ENCODE assay signal across 18 cellular contexts in genomic region chr19:44809856-44810554, GRCh38. TPM values are rescaled to one million over a fixed set of nuclear protein-coding genes. Genes with fewer than 3 reads are reported as not detected.
DNase-seq lines count a peak whose midpoint lies in the region; ATAC-seq and TF ChIP-seq lines count a peak whose summit lies in the region.
"Had no signal": no experiment of that assay in that cellular context is flagged by ENCODE, and none has a peak within 500 bp of the region (broad histone marks: within the 10 kb centered on the region; RNA-seq: fewer than 3 reads in every experiment).

No MANE protein-coding gene starts in this region.

- no peak overlapping the region for H3K27ac Mint-ChIP-seq in neural progenitor cell
- H3K27ac Mint-ChIP-seq: activated T-helper 17 cell treated with anti-CD3 and anti-CD28 coated beads, Interleukin-2, amount 50 U/mL, for 72 hours; T-helper 1 cell treated with Interleukin-12 subunit alpha and Interleukin-12 subunit beta and Interleukin-4 antibody, amounts not matched to agents 30 μg/mL and 1 μg/mL, for 36 hours had no signal

- peak overlapping the region; percentile 50 to 95 (median 78) for H3K4me3 ChIP-seq in heart right ventricle
- H3K4me3 ChIP-seq in epithelial cell of esophagus (ENCODE audit: low read length): peak overlapping the region; percentile 58
- H3K4me3 ChIP-seq in neural progenitor cell: no peak overlapping the region
- peak overlapping the region; percentile 60 to 68 for H3K4me3 ChIP-seq in vagina

- no peaks in the 10 kb centered on the region for H3K9me3 Mint-ChIP-seq in neural progenitor cell
- H3K9me3 Mint-ChIP-seq: activated T-helper 17 cell treated with anti-CD3 and anti-CD28 coated beads, Interleukin-2, amount 50 U/mL, for 72 hours; naive B cell; T-helper 1 cell treated with Interleukin-12 subunit alpha and Interleukin-12 subunit beta and Interleukin-4 antibody, amounts not matched to agents 30 μg/mL and 1 μg/mL, for 36 hours had no signal

- H3K9me3 ChIP-seq in heart right ventricle (no peaks in the 10 kb centered on the region), neural progenitor cell (ENCODE audit: low read depth) (no peaks in the 10 kb centered on the region), vagina (no peaks in the 10 kb centered on the region)
- H3K9me3 ChIP-seq: Peyer's patch, testis had no signal

- H3K79me2 ChIP-seq in neural progenitor cell (ENCODE audit: low read depth): no peaks in the 10 kb centered on the region

- peak overlapping the region; percentile 52 for H3K4me3 Mint-ChIP-seq in neural progenitor cell
- H3K4me3 Mint-ChIP-seq: activated T-helper 17 cell treated with anti-CD3 and anti-CD28 coated beads, Interleukin-2, amount 50 U/mL, for 72 hours; T-helper 1 cell treated with Interleukin-12 subunit alpha and Interleukin-12 subunit beta and Interleukin-4 antibody, amounts not matched to agents 30 μg/mL and 1 μg/mL, for 36 hours had no signal

- H3K27ac ChIP-seq in heart right ventricle (peak overlapping the region in 9 of 10 donors; percentile 16 to 96 (median 88)), neural progenitor cell (no peak overlapping the region), vagina (peak overlapping the region; percentile 74)
- H3K27ac ChIP-seq: epithelial cell of prostate had no signal

- peaks cover 27% of the 10 kb centered on the region for H3F3A ChIP-seq in neural progenitor cell (ENCODE audit: low read depth)

- H3K27me3 ChIP-seq in heart right ventricle (peaks cover 0 to 15% (median 0%) of the 10 kb centered on the region in 7 donors), neural progenitor cell (peaks cover 6% of the 10 kb centered on the region), vagina (no peaks in the 10 kb centered on the region)
- H3K27me3 ChIP-seq: Peyer's patch, testis had no signal

- peak overlapping the region; percentile 99 for H3K4me2 ChIP-seq in neural progenitor cell

- peaks cover 50% of the 10 kb centered on the region for H3K4me1 Mint-ChIP-seq in neural progenitor cell
- H3K4me1 Mint-ChIP-seq: activated T-helper 17 cell treated with anti-CD3 and anti-CD28 coated beads, Interleukin-2, amount 50 U/mL, for 72 hours had no signal

- intact Hi-C loops in heart right ventricle (cut with DNase I): no loop called here
- intact Hi-C loops in left cardiac atrium (cut with DNase I): loop anchor here in 1 of 2 donors (2.0 kb wide), 1 partner anchor 35 kb away; no protein-coding TSS in a partner anchor
- intact Hi-C loops in vagina (cut with DNase I): no loop called here

- H3K27me3 Mint-ChIP-seq in neural progenitor cell (ENCODE audit: insufficient read depth, low read depth): peaks cover 19% of the 10 kb centered on the region

- 33 to 48% methylated on average over 12 of the region's 12 CpGs for WGBS in heart right ventricle, 2 donors

- no peaks in the 10 kb centered on the region for H4K20me1 ChIP-seq in neural progenitor cell (ENCODE audit: low read depth)

- ATAC-seq in heart right ventricle: peak in 3 of 8 donors; percentile 9 to 13 (median 12)
- ATAC-seq in left cardiac atrium: no peak
- ATAC-seq in GM19351 (IDR thresholded peaks at IDR 0.05; ENCODE audit: unreplicated experiment): no peak
- ATAC-seq: activated T-helper 17 cell treated with anti-CD3 and anti-CD28 coated beads, Interleukin-2, amount 50 U/mL, for 72 hours had no signal

- H3K36me3 ChIP-seq in heart right ventricle (peaks cover 0 to 40% (median 11%) of the 10 kb centered on the region in 9 donors), neural progenitor cell (no peaks in the 10 kb centered on the region), vagina (peaks cover 0 to 17% of the 10 kb centered on the region in 2 donors)
- H3K36me3 ChIP-seq: Peyer's patch had no signal

- H3K9ac ChIP-seq in neural progenitor cell: no peak overlapping the region

- no peak overlapping the region for H2AFZ ChIP-seq in neural progenitor cell (replicated peaks)

- DNase-seq in heart right ventricle (no peak), left cardiac atrium (no peak), epithelial cell of esophagus (ENCODE audit: low read depth) (peak; percentile 33), neural progenitor cell (ENCODE audit: low spot score) (peak; percentile 39), vagina (ENCODE audit: extremely low spot score in 2 of 2) (no peak), NCI-H526 treated with DMSO at 0.1 percent for 48 hours (lab: John Stamatoyannopoulos, UW) (no peak), anterior cingulate cortex (lab: John Stamatoyannopoulos, UW) (no peak)
- DNase-seq: activated CD4-positive, alpha-beta T cell treated with anti-CD3 and anti-CD28 coated beads for 48 hours; DMS 273 treated with DMSO at 0.1 percent for 48 hours; MV-4-11; naive B cell; Peyer's patch; testis had no signal

- H3K4me1 ChIP-seq in heart right ventricle (peaks cover 11 to 55% (median 23%) of the 10 kb centered on the region in 9 donors), neural progenitor cell (peaks cover 22% of the 10 kb centered on the region), vagina (peaks cover 42% of the 10 kb centered on the region)

- no peak for TF ChIP-seq CTCF in heart right ventricle (IDR thresholded peaks at IDR 0.05)
- TF ChIP-seq CTCF in epithelial cell of esophagus (IDR thresholded peaks at IDR 0.05; ENCODE audit: insufficient read depth, low read depth, low read length, missing control alignments): no peak
- no peak for TF ChIP-seq CTCF in neural progenitor cell (IDR thresholded peaks at IDR 0.05)
- no peak for TF ChIP-seq CTCF in vagina (IDR thresholded peaks at IDR 0.05)

- no peak for TF ChIP-seq POLR2A in vagina (IDR thresholded peaks at IDR 0.05)

- H3K36me3 Mint-ChIP-seq in neural progenitor cell: peaks cover 2% of the 10 kb centered on the region
- H3K36me3 Mint-ChIP-seq: naive B cell had no signal

RNA-seq across cellular contexts. Expression of gene BCAM, which starts 1.1 kb away (rescaled TPM):
- 100 to 1,000 TPM in 4 of 10 donors, 10 to 100 TPM in 6; 72.8 to 118 (median 92.5) TPM for total RNA-seq in heart right ventricle
- 100 to 1,000 TPM in 1 of 2 donors, 10 to 100 TPM in 1; 63.2 to 130 TPM for polyA plus RNA-seq in heart right ventricle
- 10 to 100 TPM; 76.4 to 76.9 TPM for total RNA-seq in left cardiac atrium
- total RNA-seq in neural progenitor cell (ENCODE audit: low replicate concordance): 7.1 and 16.9 TPM in 2 replicates
- 57.2 TPM for total RNA-seq in vagina
- total RNA-seq: activated T-helper 17 cell treated with anti-CD3 and anti-CD28 coated beads, Interleukin-2, amount 50 U/mL, for 72 hours had no signal

RNA-seq across cellular contexts. Expression of gene CBLC, which starts 32.3 kb away (rescaled TPM):
- total RNA-seq in heart right ventricle (under 1 TPM in 1 of 10 donors, not detected in 9; 0.38 TPM), left cardiac atrium (not detected), neural progenitor cell (ENCODE audit: low replicate concordance) (1.4 and 1.5 TPM in 2 replicates), vagina (42.2 TPM)
- not detected for polyA plus RNA-seq in heart right ventricle
- total RNA-seq: A673; activated T-helper 17 cell treated with anti-CD3 and anti-CD28 coated beads, Interleukin-2, amount 50 U/mL, for 72 hours had no signal

RNA-seq across cellular contexts. Expression of gene NECTIN2, which starts 36.1 kb away (rescaled TPM):
- total RNA-seq in heart right ventricle: 10 to 100 TPM; 34.1 to 83.9 (median 46.5) TPM
- polyA plus RNA-seq in heart right ventricle: 10 to 100 TPM; 62.5 to 96.8 TPM
- total RNA-seq in left cardiac atrium: 10 to 100 TPM; 54.0 to 94.1 TPM
- total RNA-seq in neural progenitor cell (ENCODE audit: low replicate concordance): 54.2 and 210 TPM in 2 replicates
- total RNA-seq in vagina: 72.9 TPM

Comparison
In these comparisons a context has a peak if more than half of its experiments do, and no peak if none do; other contexts are left out.
1. DNase-seq: peak in epithelial cell of esophagus (single experiment) and neural progenitor cell (single experiment); none in heart right ventricle (0 of 2), left cardiac atrium (single experiment), vagina (0 of 2), NCI-H526 treated with DMSO at 0.1 percent for 48 hours (single experiment) and anterior cingulate cortex (0 of 58).
2. RNA of gene CBLC, which starts 32.3 kb away (total RNA-seq): 42.2 TPM in vagina (single experiment); 1.4 to 1.5 TPM in neural progenitor cell, not detected in left cardiac atrium and 0.38 TPM in heart right ventricle; every median in the first group is over 10 times any median in the second.